20 cellular contexts compared by ENCODE assay signal in the genomic region with DNA sequence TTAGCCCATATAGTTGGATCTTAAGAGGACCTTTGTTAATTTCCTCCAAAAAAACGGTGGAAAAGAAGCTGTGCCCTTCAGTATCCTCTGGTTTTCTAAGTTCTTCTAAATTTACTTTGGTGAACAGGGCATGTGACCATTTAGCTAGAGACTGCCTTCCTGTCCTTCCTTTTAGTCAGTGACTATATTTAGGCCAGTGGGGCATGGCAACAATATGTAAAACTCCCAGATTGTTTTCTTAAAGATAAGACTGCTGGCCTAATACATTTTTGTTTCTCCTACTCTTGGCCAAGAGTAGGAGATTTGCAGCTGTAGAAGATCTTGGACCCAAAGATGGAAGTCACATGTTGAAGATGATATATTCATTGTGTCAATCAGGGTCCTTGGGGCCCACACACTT.
"Had no signal": no experiment of that assay in that cellular context is flagged by ENCODE, and none has a peak within 500 bp of the region (broad histone marks: within the 10 kb centered on the region; RNA-seq: fewer than 3 reads in every experiment).

No MANE protein-coding gene starts in this region.

- H3K27me3 ChIP-seq: cardiac muscle cell, heart left ventricle, neural progenitor cell, pancreas, stomach, thyroid gland had no signal

- H3K27ac Mint-ChIP-seq: activated CD8-positive, alpha-beta memory T cell treated with anti-CD3 and anti-CD28 coated beads, Interleukin-2, amount 10 ng/mL, durations not matched to agents 7 days and 5 days; activated naive CD4-positive, alpha-beta T cell treated with anti-CD3 and anti-CD28 coated beads, Interleukin-2, amount 50 U/mL, for 24 hours; activated T-cell treated with anti-CD3 and anti-CD28 coated beads, Interleukin-2, amount 50 U/mL, for 24 hours; endodermal cell; neural progenitor cell had no signal

- H3K36me3 ChIP-seq: cardiac muscle cell, heart left ventricle, left ventricle myocardium inferior, neural progenitor cell, pancreas, stomach, thyroid gland had no signal

- DNase-seq: activated CD4-positive, alpha-beta T cell treated with anti-CD3 and anti-CD28 coated beads, Interleukin-2, amount 50 U/mL, for 4 hours; activated CD4-positive, CD25-positive, alpha-beta regulatory T cell treated with anti-CD3 and anti-CD28 coated beads, Interleukin-2, amount 50 U/mL, for 72 hours; activated CD8-positive, alpha-beta memory T cell treated with anti-CD3 and anti-CD28 coated beads, Interleukin-2, amount 10 ng/mL, durations not matched to agents 7 days and 5 days; activated effector memory CD4-positive, alpha-beta T cell treated with Interleukin-2 at 50 U/mL for 16 hours; activated T-cell treated with anti-CD3 and anti-CD28 coated beads, Interleukin-2, amount 50 U/mL, for 24 hours; amniotic stem cell; cortex of kidney; endodermal cell; heart left ventricle; islet precursor cell; left ventricle myocardium inferior; pancreas; stimulated activated CD4-positive, alpha-beta T cell treated with anti-CD3 and anti-CD28 coated beads, Interleukin-4, amount 100 ng/mL, for 4 hours; stomach; T-helper 9 cell; thyroid gland had no signal

- H3K9me3 ChIP-seq: pancreas, thyroid gland had no signal

- H3K4me3 Mint-ChIP-seq: activated CD8-positive, alpha-beta memory T cell treated with anti-CD3 and anti-CD28 coated beads, Interleukin-2, amount 10 ng/mL, durations not matched to agents 7 days and 5 days; activated naive CD4-positive, alpha-beta T cell treated with anti-CD3 and anti-CD28 coated beads, Interleukin-2, amount 50 U/mL, for 24 hours; activated T-cell treated with anti-CD3 and anti-CD28 coated beads, Interleukin-2, amount 50 U/mL, for 24 hours; endodermal cell; neural progenitor cell had no signal

- FAIRE-seq: frontal cortex had no signal

- H3K36me3 Mint-ChIP-seq: activated CD8-positive, alpha-beta memory T cell treated with anti-CD3 and anti-CD28 coated beads, Interleukin-2, amount 10 ng/mL, durations not matched to agents 7 days and 5 days; activated naive CD4-positive, alpha-beta T cell treated with anti-CD3 and anti-CD28 coated beads, Interleukin-2, amount 50 U/mL, for 24 hours; neural progenitor cell had no signal

- H3K4me3 ChIP-seq: cardiac muscle cell, heart left ventricle, left ventricle myocardium inferior, neural progenitor cell, pancreas, stomach, thyroid gland had no signal

- H3K4me1 Mint-ChIP-seq: activated CD8-positive, alpha-beta memory T cell treated with anti-CD3 and anti-CD28 coated beads, Interleukin-2, amount 10 ng/mL, durations not matched to agents 7 days and 5 days; activated naive CD4-positive, alpha-beta T cell treated with anti-CD3 and anti-CD28 coated beads, Interleukin-2, amount 50 U/mL, for 24 hours had no signal

- H2AFZ ChIP-seq: neural progenitor cell had no signal

- H3K9me3 Mint-ChIP-seq: activated T-cell treated with anti-CD3 and anti-CD28 coated beads, Interleukin-2, amount 50 U/mL, for 24 hours had no signal

- ATAC-seq: activated CD8-positive, alpha-beta memory T cell treated with anti-CD3 and anti-CD28 coated beads, Interleukin-2, amount 10 ng/mL, durations not matched to agents 7 days and 5 days; pancreas had no signal

- H3K27ac ChIP-seq: cardiac muscle cell, heart left ventricle, left ventricle myocardium inferior, neural progenitor cell, pancreas, thyroid gland had no signal

- H3K9ac ChIP-seq: neural progenitor cell had no signal

- H3K4me2 ChIP-seq: neural progenitor cell had no signal

- H3K27me3 Mint-ChIP-seq: activated naive CD4-positive, alpha-beta T cell treated with anti-CD3 and anti-CD28 coated beads, Interleukin-2, amount 50 U/mL, for 24 hours; activated T-cell treated with anti-CD3 and anti-CD28 coated beads, Interleukin-2, amount 50 U/mL, for 24 hours had no signal

- H3K4me1 ChIP-seq: pancreas had no signal
